In genomic region chr9:71925834-71926233, GRCh38 we compare ENCODE assay signal across 19 cellular contexts. TPM values are rescaled to one million over a fixed set of nuclear protein-coding genes. Genes with fewer than 3 reads are reported as not detected.
DNase-seq lines count a peak whose midpoint lies in the region; FAIRE-seq and TF ChIP-seq lines count a peak whose summit lies in the region.
"Had no signal": no experiment of that assay in that cellular context is flagged by ENCODE, and none has a peak within 500 bp of the region (broad histone marks: within the 10 kb centered on the region; RNA-seq: fewer than 3 reads in every experiment).

No MANE protein-coding gene starts in this region.

- no peaks in the 10 kb centered on the region for H3K27me3 ChIP-seq in smooth muscle cell (ENCODE audit: low read depth)
- H3K27me3 ChIP-seq: BLaER1 had no signal

- H3K4me1 ChIP-seq in smooth muscle cell (ENCODE audit: low read depth): peaks cover 13% of the 10 kb centered on the region

- TF ChIP-seq CTCF in smooth muscle cell (IDR thresholded peaks at IDR 0.05; ENCODE audit: borderline replicate concordance, insufficient read depth, poor library complexity, severe bottlenecking): no peak

- no peak overlapping the region for H3K4me3 ChIP-seq in smooth muscle cell
- H3K4me3 ChIP-seq: A549, BLaER1, GM23248, K562 had no signal

- H3K79me2 ChIP-seq in smooth muscle cell (ENCODE audit: low read depth): peaks cover 70% of the 10 kb centered on the region

- no peak overlapping the region for H3K9ac ChIP-seq in smooth muscle cell (ENCODE audit: low read depth)
- H3K9ac ChIP-seq: BLaER1, GM23248 had no signal

- DNase-seq in GM18507 (ENCODE audit: extremely low spot score, insufficient read length, low read depth) (no peak), H54 (ENCODE audit: insufficient read length, low spot score) (no peak), SK-MEL-5 (ENCODE audit: low read depth, low spot score) (peak; percentile 68), smooth muscle cell (lab: John Stamatoyannopoulos, UW; ENCODE audit: unreplicated experiment) (no peak), A172 (ENCODE audit: low spot score) (no peak), HCEC 1CT (no peak)
- no peak for DNase-seq in activated CD8-positive, alpha-beta memory T cell treated with anti-CD3 and anti-CD28 coated beads for 24 hours
- DNase-seq: CD4-positive, alpha-beta memory T cell; COR-L47; DMS 273 treated with DMSO at 0.1 percent for 48 hours; GM23248; H7; IMR-90 had no signal

- H3F3A ChIP-seq in smooth muscle cell (ENCODE audit: low read depth): peaks cover 13% of the 10 kb centered on the region

- no peak overlapping the region for H2AFZ ChIP-seq in smooth muscle cell (ENCODE audit: low read depth)
- H2AFZ ChIP-seq: GM23248 had no signal

- no peak for TF ChIP-seq POLR2A in H54 (IDR thresholded peaks at IDR 0.05; ENCODE audit: low read depth, low read length)

- in situ Hi-C loops in SK-MEL-5 (cut with HindIII; ENCODE audit: low pct_unique_long_range_greater_than_20kb, low sequenced_read_pairs): no loop called here

- FAIRE-seq in GM18507 (lab: Jason Lieb, UNC): peak; percentile 42
- FAIRE-seq in H54 (lab: Jason Lieb, UNC): peak; percentile 64
- FAIRE-seq: A549, G401.6, GM12892, HTR-8/SVneo, K562 had no signal

- H3K4me2 ChIP-seq in smooth muscle cell: no peak overlapping the region
- H3K4me2 ChIP-seq: A549 had no signal

- peaks cover 28% of the 10 kb centered on the region for H4K20me1 ChIP-seq in smooth muscle cell (ENCODE audit: low read depth)
- H4K20me1 ChIP-seq: BLaER1 had no signal

- no peaks in the 10 kb centered on the region for H3K9me3 ChIP-seq in smooth muscle cell (replicated peaks; ENCODE audit: low read depth)
- H3K9me3 ChIP-seq: A549, BLaER1 had no signal

- peak overlapping the region; percentile 7 for H3K27ac ChIP-seq in smooth muscle cell (ENCODE audit: low read depth)
- H3K27ac ChIP-seq: A549, BLaER1, GM23248 had no signal

- H3K36me3 ChIP-seq in smooth muscle cell (ENCODE audit: low read depth): no peaks in the 10 kb centered on the region

RNA-seq across cellular contexts. Expression of gene C9orf85, which starts 14.4 kb away (rescaled TPM):
- total RNA-seq in SK-MEL-5 (2014; rRNA removed; shearing (Covaris generic)): 49.1 and 50.8 TPM in 2 replicates
- polyA plus RNA-seq in SK-MEL-5 (2015; cell fraction: cytosol; rRNA removed): 30.6 and 34.0 TPM in 2 replicates
- polyA plus RNA-seq in SK-MEL-5 (2015; cell fraction: nucleus; rRNA removed): 12.3 and 18.0 TPM in 2 replicates
- 9.1 and 10.2 TPM in 2 replicates for total RNA-seq in smooth muscle cell
- polyA plus RNA-seq in smooth muscle cell: 11.8 and 14.1 TPM in 2 replicates
- 10.9 and 16.5 TPM in 2 replicates for total RNA-seq in A172 (2014; rRNA removed; shearing (Covaris generic))

RNA-seq across cellular contexts. Expression of gene ABHD17B, which starts 14.8 kb away (rescaled TPM):
- total RNA-seq in SK-MEL-5 (2014; rRNA removed; shearing (Covaris generic)): 53.5 and 54.1 TPM in 2 replicates
- polyA plus RNA-seq in SK-MEL-5 (2015; cell fraction: cytosol; rRNA removed): 35.4 and 38.1 TPM in 2 replicates
- polyA plus RNA-seq in SK-MEL-5 (2015; cell fraction: nucleus; rRNA removed): 28.1 and 34.0 TPM in 2 replicates
- 26.7 and 41.1 TPM in 2 replicates for total RNA-seq in smooth muscle cell
- 14.1 and 20.6 TPM in 2 replicates for polyA plus RNA-seq in smooth muscle cell
- 34.5 and 41.7 TPM in 2 replicates for total RNA-seq in A172 (2014; rRNA removed; shearing (Covaris generic))
